Comparison of ENCODE assay signal across 11 cellular contexts in genomic region chr4:25865586-25865985, GRCh38. TPM values are rescaled to one million over a fixed set of nuclear protein-coding genes. Genes with fewer than 3 reads are reported as not detected.
DNase-seq lines count a peak whose midpoint lies in the region; ATAC-seq and TF ChIP-seq lines count a peak whose summit lies in the region.
"Had no signal": no experiment of that assay in that cellular context is flagged by ENCODE, and none has a peak within 500 bp of the region (broad histone marks: within the 10 kb centered on the region; RNA-seq: fewer than 3 reads in every experiment).

No MANE protein-coding gene starts in this region.

- peaks cover 53% of the 10 kb centered on the region for H3K27me3 Mint-ChIP-seq in nephron (ENCODE audit: low read depth)

- no TSS peak for BruUV-seq in mammary epithelial cell (replicated peaks; lab: Mats Ljungman, UMichigan)

- H3K4me3 ChIP-seq in Karpas-422 (ENCODE audit: low read length) (no peak overlapping the region), mammary epithelial cell (replicated peaks in 1 of 3; ENCODE audit: insufficient read depth in 1 of 3, low read depth in 2 of 3, low read length in 3 of 3) (no peak overlapping the region), smooth muscle cell (no peak overlapping the region)
- H3K4me3 ChIP-seq: right atrium auricular region had no signal

- no peak overlapping the region for H2AFZ ChIP-seq in Karpas-422 (ENCODE audit: low read length)
- no peak overlapping the region for H2AFZ ChIP-seq in mammary epithelial cell (ENCODE audit: low read depth, low read length)
- no peak overlapping the region for H2AFZ ChIP-seq in smooth muscle cell (ENCODE audit: low read depth)

- H3K4me1 ChIP-seq in Karpas-422 (ENCODE audit: low read length) (peaks cover 81% of the 10 kb centered on the region), mammary epithelial cell (ENCODE audit: insufficient read depth, low read length) (peaks cover 11% of the 10 kb centered on the region), smooth muscle cell (ENCODE audit: low read depth) (peaks cover 22% of the 10 kb centered on the region)

- H3F3A ChIP-seq in smooth muscle cell (ENCODE audit: low read depth), result no peaks in the 10 kb centered on the region

- H3K9me3 ChIP-seq in Karpas-422 (ENCODE audit: low read length) (no peaks in the 10 kb centered on the region), mammary epithelial cell (replicated peaks; ENCODE audit: insufficient read depth, low read length) (no peaks in the 10 kb centered on the region), smooth muscle cell (replicated peaks; ENCODE audit: low read depth) (no peaks in the 10 kb centered on the region)
- H3K9me3 ChIP-seq: right atrium auricular region had no signal

- no peaks in the 10 kb centered on the region for H3K36me3 Mint-ChIP-seq in nephron (ENCODE audit: low read depth)

- intact Hi-C loops in mammary epithelial cell (cut with micrococcal nuclease), result loop anchor here (10.0 kb wide), 1 partner anchor 421 kb away; no protein-coding TSS in a partner anchor

- no peaks in the 10 kb centered on the region for H3K9me2 ChIP-seq in Karpas-422 (replicated peaks; ENCODE audit: insufficient read depth, low read length)

- H4K20me1 ChIP-seq in Karpas-422 (ENCODE audit: insufficient read depth, low read depth, low read length) (no peaks in the 10 kb centered on the region), mammary epithelial cell (ENCODE audit: insufficient read depth, low read length) (no peaks in the 10 kb centered on the region), smooth muscle cell (ENCODE audit: low read depth) (no peaks in the 10 kb centered on the region)

- H3K9ac ChIP-seq in Karpas-422 (ENCODE audit: low read length) (no peak overlapping the region), mammary epithelial cell (ENCODE audit: insufficient read depth, low read length) (no peak overlapping the region), smooth muscle cell (ENCODE audit: low read depth) (no peak overlapping the region)

- ATAC-seq in HG03280 (IDR thresholded peaks at IDR 0.05; ENCODE audit: unreplicated experiment) (no peak), GM21423 (IDR thresholded peaks at IDR 0.05; ENCODE audit: unreplicated experiment) (no peak)

- peak overlapping the region; percentile 99 for H3K4me2 ChIP-seq in Karpas-422 (ENCODE audit: low read depth, low read length, poor library complexity, severe bottlenecking)
- peak overlapping the region; percentile 4 for H3K4me2 ChIP-seq in mammary epithelial cell (ENCODE audit: insufficient read depth, low read depth, low read length)
- no peak overlapping the region for H3K4me2 ChIP-seq in smooth muscle cell

- TF ChIP-seq CTCF in mammary epithelial cell (conservative IDR thresholded peaks at IDR 0.05 in 1 of 2, IDR thresholded peaks at IDR 0.05 in 1 of 2; ENCODE audit: extremely low read depth in 1 of 2, insufficient read depth in 1 of 2, low read depth in 1 of 2, low read length in 2 of 2), result no peak
- TF ChIP-seq CTCF in nephron (IDR thresholded peaks at IDR 0.05; ENCODE audit: unreplicated experiment in 3 of 3), result no peak
- no peak for TF ChIP-seq CTCF in smooth muscle cell (IDR thresholded peaks at IDR 0.05; ENCODE audit: borderline replicate concordance, insufficient read depth, poor library complexity, severe bottlenecking)

- peaks cover 19% of the 10 kb centered on the region for H3K79me2 ChIP-seq in Karpas-422 (ENCODE audit: low read length)
- no peaks in the 10 kb centered on the region for H3K79me2 ChIP-seq in mammary epithelial cell (ENCODE audit: insufficient read depth, low read length)
- H3K79me2 ChIP-seq in smooth muscle cell (ENCODE audit: low read depth), result no peaks in the 10 kb centered on the region

- peak; percentile 38 for DNase-seq in ELR (ENCODE audit: low read depth)
- DNase-seq in Karpas-422, result peak; percentile 66
- peak; percentile 88 for DNase-seq in mammary epithelial cell
- DNase-seq in smooth muscle cell (lab: John Stamatoyannopoulos, UW; ENCODE audit: unreplicated experiment), result no peak
- DNase-seq in GM19238 (ENCODE audit: insufficient read length, low spot score), result no peak
- DNase-seq: activated effector memory CD4-positive, alpha-beta T cell treated with Interleukin-2 at 50 U/mL for 16 hours; effector CD8-positive, alpha-beta T cell had no signal

- dilution Hi-C loops in mammary epithelial cell (cut with HindIII; ENCODE audit: low sequenced_read_pairs), result no loop called here

- H3K36me3 ChIP-seq in Karpas-422 (ENCODE audit: insufficient read depth, low read length), result peaks cover 2% of the 10 kb centered on the region; the same call in 1 of the 2 replicates
- H3K36me3 ChIP-seq in mammary epithelial cell (ENCODE audit: insufficient read depth, low read length), result no peaks in the 10 kb centered on the region
- H3K36me3 ChIP-seq in smooth muscle cell (ENCODE audit: low read depth), result no peaks in the 10 kb centered on the region
- H3K36me3 ChIP-seq: right atrium auricular region had no signal

- H3K9me3 Mint-ChIP-seq in nephron, result no peaks in the 10 kb centered on the region

- H3K27me3 ChIP-seq in Karpas-422 (ENCODE audit: low read length) (no peaks in the 10 kb centered on the region), mammary epithelial cell (ENCODE audit: insufficient read depth, low read length) (no peaks in the 10 kb centered on the region), smooth muscle cell (ENCODE audit: low read depth) (peaks cover 18% of the 10 kb centered on the region)
- H3K27me3 ChIP-seq: right atrium auricular region had no signal

- H3K4me3 Mint-ChIP-seq in nephron, result peak overlapping the region in 2 of 3 experiments; percentile 49 to 88

- no peak overlapping the region for H3K27ac Mint-ChIP-seq in nephron

- CTCF ChIA-PET in mammary epithelial cell (lab: Charles Lee; ENCODE audit: low non-redundant PET), result interaction anchor here (0.7 kb wide), 1 partner anchor 290 kb away, joined by 5 read pairs; no protein-coding TSS in a partner anchor

- H3K27ac ChIP-seq in Karpas-422 (ENCODE audit: low read length) (peak overlapping the region; percentile 81; the same call in 1 of the 2 replicates), mammary epithelial cell (ENCODE audit: insufficient read depth, low read depth, low read length) (peak overlapping the region; percentile 5), smooth muscle cell (ENCODE audit: low read depth) (no peak overlapping the region)
- H3K27ac ChIP-seq: right atrium auricular region had no signal

- peaks cover 28% of the 10 kb centered on the region for H3K4me1 Mint-ChIP-seq in nephron

- in situ Hi-C loops in mammary epithelial cell (cut with MboI; ENCODE audit: low sequenced_read_pairs in 2 of 2), result no loop called here

- 34% methylated on average over 3 of the region's 4 CpGs for WGBS in mammary epithelial cell (ENCODE audit: low coverage, missing lambda C conversion rate)
- 62% methylated on average over 4 of the region's 4 CpGs for WGBS in smooth muscle cell (ENCODE audit: low lambda C conversion rate)

RNA-seq across cellular contexts. Expression of gene SEL1L3, which starts 2.8 kb away (rescaled TPM):
- total RNA-seq in Karpas-422 (2014; rRNA removed; shearing (Covaris generic); ENCODE audit: low replicate concordance), result 222 and 271 TPM in 2 replicates
- total RNA-seq in mammary epithelial cell (100 to 1,000 TPM in 1 of 2 donors, 10 to 100 TPM in 1; 25.0 to 101 TPM), smooth muscle cell (14.0 and 24.6 TPM in 2 replicates)
- polyA plus RNA-seq in mammary epithelial cell (12.4 TPM), smooth muscle cell (8.8 and 9.3 TPM in 2 replicates)
- polyA minus RNA-seq in mammary epithelial cell, result 28.7 TPM

RNA-seq across cellular contexts. Expression of gene SMIM20, which starts 48.4 kb away (rescaled TPM):
- total RNA-seq in Karpas-422 (2014; rRNA removed; shearing (Covaris generic); ENCODE audit: low replicate concordance), result 53.2 and 85.2 TPM in 2 replicates
- total RNA-seq in mammary epithelial cell (10 to 100 TPM; 17.3 to 19.7 TPM), smooth muscle cell (44.0 and 52.1 TPM in 2 replicates)
- polyA plus RNA-seq in mammary epithelial cell (12.8 TPM), smooth muscle cell (40.9 and 46.5 TPM in 2 replicates)
- not detected for polyA minus RNA-seq in mammary epithelial cell

Comparison
In these comparisons a context has a peak if more than half of its experiments do, and no peak if none do; other contexts are left out.
1. DNase-seq: peak in ELR (single experiment), Karpas-422 (single experiment) and mammary epithelial cell (single experiment); none in smooth muscle cell (single experiment) and GM19238 (single experiment).